Comparison of ENCODE assay signal across 14 cellular contexts in the genomic region with DNA sequence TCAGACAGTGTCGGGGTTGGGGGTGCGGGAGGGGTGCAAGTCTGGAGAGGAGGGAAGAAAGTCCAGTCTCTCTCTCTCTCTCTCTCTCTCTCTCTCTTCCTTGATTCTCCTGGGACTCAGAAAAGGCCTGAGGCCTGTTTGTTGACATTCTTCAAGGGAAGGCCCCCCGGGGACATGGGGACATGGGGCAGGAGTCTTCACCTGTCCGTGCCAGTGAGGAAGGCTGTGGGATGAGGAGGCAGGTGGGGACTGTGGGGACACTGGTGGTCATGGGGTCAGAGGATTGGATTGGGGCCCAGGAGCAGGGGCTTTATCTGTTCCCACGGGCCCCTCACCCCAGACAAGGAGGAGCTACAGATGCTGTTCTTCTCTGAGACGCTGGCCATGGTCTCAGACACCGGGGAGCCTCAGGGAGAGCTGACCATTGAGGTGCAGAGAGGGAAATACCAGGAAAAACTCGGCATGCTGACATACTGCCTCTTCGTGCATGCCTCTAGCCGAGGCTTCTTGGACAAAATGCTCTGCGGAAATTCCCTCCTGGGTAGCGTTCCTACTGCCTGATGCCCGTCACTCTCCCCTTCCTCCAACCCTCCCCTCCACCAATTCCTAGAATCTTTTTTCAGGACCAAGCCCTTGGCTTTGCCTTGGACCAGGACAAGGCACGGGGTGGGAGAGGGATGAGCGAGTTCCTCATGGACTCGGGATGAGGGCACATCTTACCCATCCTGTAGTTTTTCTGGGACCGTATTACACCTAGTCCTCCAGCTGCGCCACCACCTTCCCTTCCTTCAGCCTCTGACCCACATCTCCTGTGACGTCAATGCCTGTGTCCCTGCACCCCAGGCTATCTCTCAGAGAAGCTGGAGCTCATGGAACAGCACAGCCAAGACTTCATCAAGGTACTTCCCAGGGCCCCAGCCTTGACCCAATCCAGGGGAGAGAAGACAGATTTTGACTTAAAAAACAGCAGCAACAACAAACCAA. TPM values are rescaled to one million over a fixed set of nuclear protein-coding genes. Genes with fewer than 3 reads are reported as not detected.
DNase-seq lines count a peak whose midpoint lies in the region; ATAC-seq lines count a peak whose summit lies in the region.
"Had no signal": no experiment of that assay in that cellular context is flagged by ENCODE, and none has a peak within 500 bp of the region (broad histone marks: within the 10 kb centered on the region; RNA-seq: fewer than 3 reads in every experiment).

No MANE protein-coding gene starts in this region.

- peak overlapping the region; percentile 67 for H3K4me2 ChIP-seq in neuronal stem cell (ENCODE audit: insufficient read depth, low read length, poor library complexity, severe bottlenecking)

- H2BK12ac ChIP-seq in neuronal stem cell (ENCODE audit: low read length), result no peak overlapping the region

- peak overlapping the region; percentile 87 for H2AFZ ChIP-seq in neuronal stem cell (ENCODE audit: low read length)

- H2BK15ac ChIP-seq in neuronal stem cell (ENCODE audit: low read length), result no peak overlapping the region

- H3K36me3 ChIP-seq in HUES48 (ENCODE audit: control insufficient read depth, insufficient read depth, low read length) (no peaks in the 10 kb centered on the region), duodenal mucosa (ENCODE audit: control insufficient read depth in 1 of 2, insufficient read depth in 2 of 2, low read length in 2 of 2) (no peaks in the 10 kb centered on the region), neuronal stem cell (replicated peaks in 1 of 2; ENCODE audit: control insufficient read depth in 2 of 2, insufficient read depth in 2 of 2, low read length in 2 of 2) (no peaks in the 10 kb centered on the region)
- H3K36me3 ChIP-seq: left ventricle myocardium inferior had no signal

- H3K9me3 ChIP-seq in HUES48 (ENCODE audit: control insufficient read depth, insufficient read depth, low read length), result no peaks in the 10 kb centered on the region
- no peaks in the 10 kb centered on the region for H3K9me3 ChIP-seq in duodenal mucosa (ENCODE audit: control insufficient read depth in 1 of 2, low read length in 2 of 2)
- no peaks in the 10 kb centered on the region for H3K9me3 ChIP-seq in neuronal stem cell (replicated peaks in 1 of 2; ENCODE audit: control insufficient read depth in 2 of 2, insufficient read depth in 1 of 2, low read depth in 1 of 2, low read length in 2 of 2)
- H3K9me3 ChIP-seq: left ventricle myocardium inferior had no signal

- H3K9ac ChIP-seq in HUES48 (ENCODE audit: low read depth, low read length), result no peak overlapping the region
- H3K9ac ChIP-seq in duodenal mucosa (ENCODE audit: low read depth in 1 of 2, low read length in 2 of 2), result no peak overlapping the region
- peak overlapping the region; percentile 70 for H3K9ac ChIP-seq in neuronal stem cell (ENCODE audit: low read depth, low read length, poor library complexity)

- no peaks in the 10 kb centered on the region for H3K79me1 ChIP-seq in neuronal stem cell (ENCODE audit: low read depth, low read length)

- no peak for ATAC-seq in esophagus mucosa

- peaks cover 11% of the 10 kb centered on the region; the same call in 1 of the 2 replicates for H3K4me1 ChIP-seq in HUES48 (ENCODE audit: control insufficient read depth, insufficient read depth, low read length)
- peaks cover 4 to 10% of the 10 kb centered on the region in 2 donors for H3K4me1 ChIP-seq in duodenal mucosa (ENCODE audit: control insufficient read depth in 1 of 2, insufficient read depth in 2 of 2, low read length in 2 of 2)
- peaks cover 0 to 10% of the 10 kb centered on the region in 2 donors for H3K4me1 ChIP-seq in neuronal stem cell (ENCODE audit: control insufficient read depth in 2 of 2, insufficient read depth in 1 of 2, low read depth in 1 of 2, low read length in 2 of 2)
- H3K4me1 ChIP-seq: left ventricle myocardium inferior had no signal

- DNase-seq in AG20443 (ENCODE audit: low spot score), result peak; percentile 14
- no peak for DNase-seq in neuronal stem cell (ENCODE audit: low spot score)
- DNase-seq in NK-92 (lab: John Stamatoyannopoulos, UW; ENCODE audit: unreplicated experiment), result no peak
- no peak for DNase-seq in NCI-H1694 treated with DMSO at 0.1 percent for 48 hours (lab: John Stamatoyannopoulos, UW)
- no peak for DNase-seq in NCI-H2081 treated with DMSO at 0.1 percent for 48 hours (lab: John Stamatoyannopoulos, UW)
- DNase-seq: DMS79 had no signal

- no CpG with 5 or more reads among the region's 19 CpGs for WGBS in neuronal stem cell (ENCODE audit: extremely low coverage in 2 of 2, insufficient read length in 2 of 2, insufficient replicate concordance in 1 of 2), 2 donors

- peak overlapping the region; percentile 20 for H2AK5ac ChIP-seq in neuronal stem cell (ENCODE audit: low read depth, low read length)

- H3K4ac ChIP-seq in neuronal stem cell (ENCODE audit: low read length), result no peak overlapping the region

- no peak overlapping the region for H3K14ac ChIP-seq in neuronal stem cell (ENCODE audit: low read length)

- H4K91ac ChIP-seq in neuronal stem cell (ENCODE audit: low read depth, low read length, poor library complexity), result no peak overlapping the region

- H2BK5ac ChIP-seq in neuronal stem cell (ENCODE audit: low read length), result peak overlapping the region; percentile 21

- H3K27ac ChIP-seq in HUES48 (ENCODE audit: low read depth, low read length) (no peak overlapping the region), duodenal mucosa (ENCODE audit: low read depth, low read length) (peak overlapping the region; percentile 25), neuronal stem cell (replicated peaks; ENCODE audit: low read length) (peak overlapping the region; percentile 66)
- H3K27ac ChIP-seq: left ventricle myocardium inferior had no signal

- no peak overlapping the region for H2BK120ac ChIP-seq in neuronal stem cell (ENCODE audit: low read depth, low read length)

- H3K4me3 ChIP-seq in HUES48 (ENCODE audit: low read depth, low read length), result 0 out of 2 replicates have a peak overlapping the region, but pooled peaks have one; percentile 26
- no peak overlapping the region for H3K4me3 ChIP-seq in duodenal mucosa (ENCODE audit: low read depth in 1 of 2, low read length in 2 of 2)
- peak overlapping the region; percentile 42 to 70 for H3K4me3 ChIP-seq in neuronal stem cell (ENCODE audit: low read length in 2 of 2)
- H3K4me3 ChIP-seq: left ventricle myocardium inferior had no signal

- H3K27me3 ChIP-seq in HUES48 (ENCODE audit: control insufficient read depth, insufficient read depth, low read length), result no peaks in the 10 kb centered on the region
- H3K27me3 ChIP-seq in duodenal mucosa (ENCODE audit: control insufficient read depth in 1 of 2, insufficient read depth in 2 of 2, low read length in 2 of 2), result no peaks in the 10 kb centered on the region
- H3K27me3 ChIP-seq in neuronal stem cell (ENCODE audit: control insufficient read depth in 3 of 3, insufficient read depth in 3 of 3, low read depth in 1 of 3, low read length in 3 of 3), result no peaks in the 10 kb centered on the region

- H3K23ac ChIP-seq in neuronal stem cell (ENCODE audit: low read depth, low read length, poor library complexity), result peak overlapping the region; percentile 18

- no peak overlapping the region for H4K8ac ChIP-seq in neuronal stem cell (ENCODE audit: low read depth, low read length)

- H3K18ac ChIP-seq in neuronal stem cell (ENCODE audit: low read length), result peak overlapping the region; percentile 83

RNA-seq across cellular contexts. Expression of gene CATIP, which starts 0.8 kb away (rescaled TPM):
- polyA plus RNA-seq in neuronal stem cell (2013, experiment 1 of 2), result 0.66 TPM
- polyA plus RNA-seq in neuronal stem cell (2013, experiment 2 of 2), result 0.80 TPM
- total RNA-seq in esophagus mucosa, result not detected
- total RNA-seq: activated CD4-positive, alpha-beta T cell treated with anti-CD3 and anti-CD28 coated beads, Interleukin-2, amount 10 ng/mL, durations not matched to agents 7 days and 5 days; endothelial cell of umbilical vein; left ventricle myocardium inferior; T-helper 1 cell treated with Interleukin-12 subunit alpha and Interleukin-12 subunit beta and Interleukin-4 antibody, amounts not matched to agents 30 ng/mL and 1 ng/mL, for 36 hours; urinary bladder had no signal
- polyA plus RNA-seq: endothelial cell of umbilical vein, urinary bladder had no signal

RNA-seq across cellular contexts. Expression of gene SLC11A1, which starts 24.6 kb away (rescaled TPM):
- polyA plus RNA-seq in neuronal stem cell (2013, experiment 1 of 2), result 0.35 TPM
- 0.06 TPM for polyA plus RNA-seq in neuronal stem cell (2013, experiment 2 of 2)
- total RNA-seq in esophagus mucosa, result 3.5 TPM
- total RNA-seq: endothelial cell of umbilical vein had no signal

RNA-seq across cellular contexts. Expression of gene CTDSP1, which starts 42.2 kb away (rescaled TPM):
- polyA plus RNA-seq in neuronal stem cell (2013, experiment 1 of 2), result 39.9 TPM
- 39.8 TPM for polyA plus RNA-seq in neuronal stem cell (2013, experiment 2 of 2)
- total RNA-seq in esophagus mucosa, result 64.2 TPM

Comparison
In these comparisons a context has a peak if more than half of its experiments do, and no peak if none do; other contexts are left out.
1. H3K4me3 ChIP-seq: peak in HUES48 (single experiment) and neuronal stem cell (2 of 2); none in duodenal mucosa (0 of 2).